Comparison of ENCODE assay signal across 8 cellular contexts in the genomic region with DNA sequence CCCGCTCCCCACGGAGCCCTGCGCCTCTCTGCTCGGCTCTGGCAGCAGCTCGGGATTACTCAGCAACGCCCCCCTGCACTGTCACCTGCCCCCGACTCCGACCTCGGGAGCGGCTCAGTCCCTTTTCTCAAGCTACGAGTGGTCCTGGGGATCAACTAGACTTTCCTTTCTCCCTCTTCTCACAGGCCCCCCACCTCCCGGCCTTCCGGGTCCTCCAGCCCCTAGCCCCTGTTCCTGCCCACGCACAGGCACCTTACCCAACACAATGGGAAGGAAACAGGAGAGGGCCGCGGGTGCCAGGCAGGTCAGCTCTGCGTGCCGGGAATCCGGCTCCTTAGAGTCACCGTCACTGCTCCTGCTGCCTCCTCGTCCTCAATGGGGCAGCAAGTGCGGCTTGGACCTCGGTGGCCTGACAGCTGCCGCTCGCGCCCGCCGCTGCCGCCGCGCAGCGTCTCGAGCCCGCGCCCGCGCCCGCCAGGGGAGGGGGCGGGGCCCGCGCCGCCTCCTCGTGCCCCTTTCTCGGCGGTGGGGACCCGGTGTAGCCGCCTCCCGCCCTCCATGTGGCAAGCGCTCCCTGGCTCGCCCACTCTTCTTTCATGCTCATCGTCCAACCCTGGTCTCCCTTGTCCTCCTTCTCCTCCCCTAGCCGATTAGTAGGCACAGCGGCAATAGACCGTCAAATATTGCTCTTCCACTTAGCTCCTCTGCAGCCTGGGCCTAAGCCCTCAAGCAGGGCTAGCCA. TPM values are rescaled to one million over a fixed set of nuclear protein-coding genes. Genes with fewer than 3 reads are reported as not detected.
DNase-seq lines count a peak whose midpoint lies in the region; ATAC-seq and TF ChIP-seq lines count a peak whose summit lies in the region.

Gene RAB9B, minus strand, starts transcription at position 455 of the 742 bp plus-strand sequence. CDS start 6,473 bp downstream, outside the sequence.

- H3K4me3 ChIP-seq in CD8-positive, alpha-beta T cell (ENCODE audit: low read depth, low read length): peak within 1 kb of the TSS; percentile 49
- H3K4me3 ChIP-seq in RWPE2 (ENCODE audit: severe bottlenecking): peak within 1 kb of the TSS; percentile 41
- peak within 1 kb of the TSS; percentile 79 for H3K4me3 ChIP-seq in adipocyte (ENCODE audit: low read length)
- peak within 1 kb of the TSS; percentile 72 for H3K4me3 ChIP-seq in left ventricle myocardium inferior

- intact Hi-C loops in CD8-positive, alpha-beta T cell (cut with DNase I, micrococcal nuclease): no loop called here
- intact Hi-C loops in left ventricle myocardium inferior (cut with micrococcal nuclease) (no loop called here), posterior cingulate gyrus (cut with DNase I) (loop anchor here (5.0 kb wide), 1 partner anchor 145 kb away; the partner anchor contains the start of gene MORF4L2)

- H3K4me3 Mint-ChIP-seq in CD8-positive, alpha-beta T cell: peak within 1 kb of the TSS; percentile 84

- peak in 6 of 7 experiments; percentile 0 to 70 (median 10) for DNase-seq in CD8-positive, alpha-beta T cell
- DNase-seq in HK-2 (ENCODE audit: unreplicated experiment): peak; percentile 66
- peak; percentile 28 for DNase-seq in RWPE2 (ENCODE audit: low spot score)
- DNase-seq in adipocyte (ENCODE audit: low read depth): peak; percentile 38
- peak; percentile 70 for DNase-seq in left ventricle myocardium inferior
- DNase-seq in posterior cingulate gyrus: peak; percentile 22 to 95 (median 68)
- DNase-seq in mesenteric fat pad (ENCODE audit: low spot score): no peak

- ATAC-seq in CD8-positive, alpha-beta T cell: peak; percentile 91
- peak; percentile 91 for ATAC-seq in GM19463 (IDR thresholded peaks at IDR 0.05; ENCODE audit: unreplicated experiment)
- ATAC-seq in RWPE2 (ENCODE audit: low read depth): peak; percentile 86

- POLR2A ChIA-PET in CD8-positive, alpha-beta T cell (lab: Charles Lee): no interaction called here

- no peaks in the 10 kb centered on the region for H3K36me3 Mint-ChIP-seq in CD8-positive, alpha-beta T cell

- H3K27me3 ChIP-seq in CD8-positive, alpha-beta T cell (ENCODE audit: insufficient read depth, low read length): no peaks in the 10 kb centered on the region
- H3K27me3 ChIP-seq in RWPE2 (ENCODE audit: insufficient read depth, poor library complexity, severe bottlenecking) (peaks cover 3% of the 10 kb centered on the region), adipocyte (replicated peaks; ENCODE audit: control insufficient read depth, insufficient read depth, low read length) (peaks cover 18% of the 10 kb centered on the region), left ventricle myocardium inferior (ENCODE audit: low read depth) (no peaks in the 10 kb centered on the region)

- no peak for TF ChIP-seq CTCF in CD8-positive, alpha-beta T cell (IDR thresholded peaks at IDR 0.05)
- TF ChIP-seq CTCF in RWPE2 (IDR thresholded peaks at IDR 0.05; ENCODE audit: poor library complexity, severe bottlenecking): no peak
- no peak for TF ChIP-seq CTCF in left ventricle myocardium inferior (IDR thresholded peaks at IDR 0.05; ENCODE audit: borderline replicate concordance)

- H3K4me1 Mint-ChIP-seq in CD8-positive, alpha-beta T cell (ENCODE audit: low read depth): peaks cover 4% of the 10 kb centered on the region

- H3K9ac ChIP-seq in adipocyte (ENCODE audit: low read length): peak within 1 kb of the TSS; percentile 68

- H3K36me3 ChIP-seq in CD8-positive, alpha-beta T cell (ENCODE audit: insufficient read depth, low read length): no peaks in the 10 kb centered on the region
- H3K36me3 ChIP-seq in RWPE2 (ENCODE audit: low read depth) (no peaks in the 10 kb centered on the region), adipocyte (ENCODE audit: control insufficient read depth, insufficient read depth, low read length, severe bottlenecking) (no peaks in the 10 kb centered on the region), left ventricle myocardium inferior (no peaks in the 10 kb centered on the region)

- H3K9me3 ChIP-seq in CD8-positive, alpha-beta T cell (ENCODE audit: low read length): no peaks in the 10 kb centered on the region
- H3K9me3 ChIP-seq in RWPE2 (ENCODE audit: severe bottlenecking) (no peaks in the 10 kb centered on the region), adipocyte (ENCODE audit: control insufficient read depth, low read length) (peaks cover 5% of the 10 kb centered on the region), left ventricle myocardium inferior (replicated peaks) (no peaks in the 10 kb centered on the region)

- CTCF ChIA-PET in CD8-positive, alpha-beta T cell (lab: Charles Lee): interaction anchor here (0.6 to 1.3 kb wide), 4 partner anchors 13 to 345 kb away, joined by 3 to 4 read pairs (median 4); no protein-coding TSS in a partner anchor

- no peak within 1 kb of the TSS for H3K27ac Mint-ChIP-seq in CD8-positive, alpha-beta T cell

- H3K4me1 ChIP-seq in CD8-positive, alpha-beta T cell (ENCODE audit: insufficient read depth, low read length): peaks cover 5% of the 10 kb centered on the region
- H3K4me1 ChIP-seq in RWPE2 (ENCODE audit: insufficient read depth, poor library complexity, severe bottlenecking) (no peaks in the 10 kb centered on the region), adipocyte (ENCODE audit: control insufficient read depth, insufficient read depth, low read length) (no peaks in the 10 kb centered on the region), left ventricle myocardium inferior (peaks cover 3% of the 10 kb centered on the region)

- H3K27me3 Mint-ChIP-seq in CD8-positive, alpha-beta T cell (ENCODE audit: low read depth): peaks cover 7% of the 10 kb centered on the region

- H3K9me3 Mint-ChIP-seq in CD8-positive, alpha-beta T cell: no peaks in the 10 kb centered on the region

- H3K27ac ChIP-seq in CD8-positive, alpha-beta T cell (ENCODE audit: low read depth, low read length): no peak within 1 kb of the TSS
- H3K27ac ChIP-seq in RWPE2 (ENCODE audit: poor library complexity, severe bottlenecking) (no peak within 1 kb of the TSS), left ventricle myocardium inferior (replicated peaks) (peak within 1 kb of the TSS; percentile 87)

RNA-seq across cellular contexts. Expression of gene RAB9B, which starts in this region (rescaled TPM):
- under 1 TPM in 1 of 2 experiments, not detected in 1; 0.08 TPM for total RNA-seq in CD8-positive, alpha-beta T cell
- total RNA-seq in left ventricle myocardium inferior (29.3 TPM), mesenteric fat pad (0.74 TPM)

Comparison
In these comparisons a context has a peak if more than half of its experiments do, and no peak if none do; other contexts are left out.
1. RNA of gene RAB9B (total RNA-seq): 29.3 TPM in left ventricle myocardium inferior (single experiment); 0.74 TPM in mesenteric fat pad (single experiment) and 0.08 TPM in CD8-positive, alpha-beta T cell; every median in the first group is over 10 times any median in the second.
2. Peak in DNase-seq, ATAC-seq and H3K4me3 ChIP-seq in CD8-positive, alpha-beta T cell; RNA of the gene not detected or under 1 TPM.
3. Peak in every context shown above with its lines, with median percentiles within 50 percentile points of each other: ATAC-seq and H3K4me3 ChIP-seq.